9 cellular contexts compared by ENCODE assay signal in the genomic region with DNA sequence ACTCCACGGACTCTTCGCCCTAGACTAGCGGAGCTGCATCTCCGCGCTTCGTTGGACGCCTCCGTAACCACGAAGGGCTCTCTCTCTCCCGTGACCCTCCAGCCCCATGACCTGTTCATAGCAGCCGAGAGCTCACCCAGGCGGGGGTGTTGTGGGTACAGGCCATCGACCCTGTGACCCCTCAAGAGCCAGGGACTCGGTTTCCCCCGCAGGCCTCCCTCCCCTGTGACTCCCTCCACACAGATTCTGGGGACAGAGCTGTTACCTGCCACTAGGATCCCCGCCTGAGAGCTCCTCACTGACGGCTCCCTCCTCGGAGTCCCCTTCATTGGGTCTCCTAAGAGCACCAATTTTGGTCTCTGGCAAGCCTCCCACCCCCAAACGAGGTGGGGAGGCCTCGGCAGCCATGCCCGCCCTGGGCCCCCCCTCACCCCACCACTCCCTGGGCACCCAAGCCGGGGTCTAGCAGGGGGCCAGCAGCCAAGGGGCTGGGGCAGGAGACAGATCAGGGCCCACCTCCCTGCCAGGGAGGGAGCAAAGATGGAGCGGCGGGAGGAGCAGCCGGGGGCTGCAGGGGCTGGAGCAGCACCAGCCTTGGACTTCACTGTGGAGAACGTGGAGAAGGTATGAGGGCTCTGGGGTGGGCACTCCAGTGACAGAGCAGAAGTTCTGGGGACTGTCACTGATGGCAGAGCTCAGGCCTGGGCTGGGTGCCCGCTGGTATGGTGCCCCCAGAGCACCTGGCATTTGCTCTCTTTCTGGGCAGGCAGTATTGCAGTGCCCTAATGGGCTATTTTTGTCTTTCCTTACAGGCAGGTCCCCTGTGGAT. TPM values are rescaled to one million over a fixed set of nuclear protein-coding genes. Genes with fewer than 3 reads are reported as not detected.
A peak's percentile ranks its signal among the peaks of the same experiment; 100 is the strongest.
DNase-seq lines count a peak whose midpoint lies in the region; ATAC-seq, FAIRE-seq and TF ChIP-seq lines count a peak whose summit lies in the region.
"Had no signal": no experiment of that assay in that cellular context is flagged by ENCODE, and none has a peak within 500 bp of the region (broad histone marks: within the 10 kb centered on the region; RNA-seq: fewer than 3 reads in every experiment).

No MANE protein-coding gene starts in this region.

- H3K4me3 ChIP-seq in GM12875 (ENCODE audit: low read depth, low read length), result peak overlapping the region; percentile 95
- H3K4me3 ChIP-seq in HUES6 (ENCODE audit: low read depth, low read length), result peak overlapping the region; percentile 87
- peak overlapping the region; percentile 69 to 90 (median 79) for H3K4me3 ChIP-seq in HepG2 (replicated peaks in 1 of 3; ENCODE audit: insufficient read depth in 1 of 3, low read depth in 2 of 3, low read length in 3 of 3)
- peak overlapping the region; percentile 70 to 83 (median 74) for H3K4me3 ChIP-seq in transverse colon

- CTCF ChIA-PET in HepG2 (lab: Yijun Ruan, JAX; ENCODE audit: low intra/inter-chr PET ratio, low total read pairs), result interaction anchor here (0.7 kb wide), 1 partner anchor 184 kb away, joined by 3 read pairs; no protein-coding TSS in a partner anchor

- peaks cover 8% of the 10 kb centered on the region for H3K27me3 Mint-ChIP-seq in brain

- no peak for TF ChIP-seq EP300 in HepG2 (IDR thresholded peaks at IDR 0.05; ENCODE audit: low read depth in 2 of 2, low read length in 2 of 2)
- no peak for TF ChIP-seq EP300 in HepG2 (CRISPR knock-in tag; IDR thresholded peaks at IDR 0.05; ENCODE audit: borderline replicate concordance)
- TF ChIP-seq EP300 in transverse colon (IDR thresholded peaks at IDR 0.05; ENCODE audit: low read depth), result no peak

- BruUV-seq in HepG2 (replicated peaks; lab: Mats Ljungman, UMichigan), result TSS peak; percentile 61

- peaks cover 11% of the 10 kb centered on the region for H3K79me2 ChIP-seq in HepG2 (ENCODE audit: insufficient read depth, low read length)

- DNase-seq in HepG2 (ENCODE audit: low spot score) (no peak), transverse colon (no peak), ACHN (no peak), H54 (ENCODE audit: insufficient read length, low spot score) (no peak)

- no peak for TF ChIP-seq POLR2A in HepG2 (IDR thresholded peaks at IDR 0.05; ENCODE audit: insufficient read depth in 1 of 2, low read depth in 2 of 2, low read length in 2 of 2)
- no peak for TF ChIP-seq POLR2A in transverse colon (IDR thresholded peaks at IDR 0.05)
- no peak; the same call in 1 of the 2 replicates for TF ChIP-seq POLR2A in H54 (IDR thresholded peaks at IDR 0.05; ENCODE audit: low read depth, low read length)

- H3K9ac ChIP-seq in HUES6 (ENCODE audit: low read length) (peak overlapping the region; percentile 99), HepG2 (ENCODE audit: insufficient read depth, low read depth, low read length) (peak overlapping the region; percentile 94)

- POLR2A ChIA-PET in HepG2 (lab: Yijun Ruan, JAX), result interaction anchor here (0.8 to 5.0 kb wide), 8 partner anchors 8 to 184 kb away, joined by 3 to 38 read pairs (median 7); a partner anchor contains a TSS

- ATAC-seq in HepG2 (peak; percentile 11), HG02870 (IDR thresholded peaks at IDR 0.05; ENCODE audit: unreplicated experiment) (no peak)

- H3K4me1 Mint-ChIP-seq in brain, result peaks cover 68% of the 10 kb centered on the region

- FAIRE-seq in HepG2 (lab: Jason Lieb, UNC), result no peak
- FAIRE-seq in H54 (lab: Jason Lieb, UNC), result no peak

- no peak overlapping the region for H2AFZ ChIP-seq in HepG2 (ENCODE audit: low read length)

- H3K27ac Mint-ChIP-seq in brain, result peak overlapping the region; percentile 93 to 99 (median 96)

- H3K4me2 ChIP-seq in HepG2 (ENCODE audit: low read depth, low read length), result peak overlapping the region; percentile 84

- H3K9me3 ChIP-seq in HUES6 (ENCODE audit: control insufficient read depth, insufficient read depth, low read depth, low read length), result no peaks in the 10 kb centered on the region
- H3K9me3 ChIP-seq in HepG2 (ENCODE audit: low read length), result no peaks in the 10 kb centered on the region
- no peaks in the 10 kb centered on the region for H3K9me3 ChIP-seq in transverse colon

- TF ChIP-seq CTCF in GM12875 (IDR thresholded peaks at IDR 0.05; ENCODE audit: borderline replicate concordance, insufficient read depth, low read depth, low read length) (no peak), brain (conservative IDR thresholded peaks at IDR 0.05) (no peak), HepG2 (CRISPR knock-in tag; IDR thresholded peaks at IDR 0.05) (no peak), transverse colon (IDR thresholded peaks at IDR 0.05) (no peak)

- H3K4me1 ChIP-seq in HUES6 (ENCODE audit: control insufficient read depth, insufficient read depth, low read length) (peaks cover 9% of the 10 kb centered on the region), HepG2 (ENCODE audit: insufficient read depth, low read length) (peaks cover 27% of the 10 kb centered on the region), transverse colon (peaks cover 14 to 40% (median 23%) of the 10 kb centered on the region in 4 donors)

- in situ Hi-C loops in HepG2 (cut with HindIII; ENCODE audit: extremely low pct_ligation_motif_present, low pct_unique_long_range_greater_than_20kb), result no loop called here
- in situ Hi-C loops in transverse colon (cut with MboI; ENCODE audit: low pct_ligation_motif_present in 1 of 4, low pct_unique_long_range_greater_than_20kb in 1 of 4, low sequenced_read_pairs in 3 of 4), result loop anchor here in 1 of 4 donors (25.0 kb wide), 1 partner anchor 410 kb away; a partner anchor contains a TSS
- in situ Hi-C loops in ACHN (cut with HindIII; ENCODE audit: low pct_ligation_motif_present, low pct_unique_long_range_greater_than_20kb, low sequenced_read_pairs), result loop anchor here (25.0 kb wide), 1 partner anchor 185 kb away; no protein-coding TSS in a partner anchor

- TF ChIP-seq RAD21 in HepG2 (CRISPR knock-in tag; IDR thresholded peaks at IDR 0.05), result no peak

- intact Hi-C loops in HepG2 (cut with micrococcal nuclease; ENCODE audit: unreplicated experiment), result loop anchor here (1.0 to 5.0 kb wide), 2 partner anchors 22 to 240 kb away; a partner anchor contains a TSS
- intact Hi-C loops in transverse colon (cut with DNase I; ENCODE audit: low total_unique reads), result no loop called here

- 0% methylated on average over 6 of the region's 27 CpGs for WGBS in HepG2 (ENCODE audit: low lambda C conversion rate)
- 5% methylated on average over 25 of the region's 27 CpGs; no CpG with 5 or more reads in 1 of the 2 donors for WGBS in transverse colon (ENCODE audit: low coverage in 1 of 2), 2 donors

- H3K27me3 ChIP-seq in HUES6 (ENCODE audit: control insufficient read depth, insufficient read depth, low read length), result 0 out of 2 replicates have a peak, but pooled peaks cover 2% of the 10 kb centered on the region
- no peaks in the 10 kb centered on the region; a peak in 1 of 5 replicates for H3K27me3 ChIP-seq in HepG2 (ENCODE audit: control insufficient read depth in 1 of 2, insufficient read depth in 2 of 2, low read length in 2 of 2)
- H3K27me3 ChIP-seq in transverse colon, result no peaks in the 10 kb centered on the region

- H3K27ac ChIP-seq in HUES6 (ENCODE audit: low read depth, low read length) (peak overlapping the region; percentile 100; the same call in 1 of the 2 replicates), HepG2 (ENCODE audit: extremely low read length, insufficient read depth, low read length) (peak overlapping the region; percentile 93), transverse colon (peak overlapping the region; percentile 88 to 93 (median 90))

- peaks cover 9% of the 10 kb centered on the region for H3K36me3 Mint-ChIP-seq in brain

- H3K9me3 Mint-ChIP-seq in brain, result no peaks in the 10 kb centered on the region

- peak overlapping the region; percentile 90 to 97 (median 93) for H3K4me3 Mint-ChIP-seq in brain

- no peaks in the 10 kb centered on the region for H4K20me1 ChIP-seq in HepG2 (ENCODE audit: insufficient read depth, low read length)

- H3K36me3 ChIP-seq in HUES6 (ENCODE audit: control insufficient read depth, insufficient read depth, low read length) (peaks cover 12% of the 10 kb centered on the region; the same call in 1 of the 2 replicates), HepG2 (replicated peaks in 1 of 2; ENCODE audit: control insufficient read depth in 1 of 2, insufficient read depth in 2 of 2, low read length in 2 of 2) (no peaks in the 10 kb centered on the region; a peak in 1 of 5 replicates), transverse colon (no peaks in the 10 kb centered on the region)

RNA-seq across cellular contexts. Expression of a gene that starts 0.5 kb away (rescaled TPM):
- polyA plus RNA-seq in brain (ENCODE audit: insufficient read depth, low read depth, low replicate concordance) (99.2 TPM), HepG2 (2011; rRNA removed) (12.9 and 15.0 TPM in 2 replicates)
- total RNA-seq in HepG2 (2016; rRNA removed; fragmentation: Illumina TruSeq; extraction: Trizol) (14.3 and 15.6 TPM in 2 replicates), transverse colon (10 to 100 TPM; 22.7 to 64.9 (median 36.5) TPM)
- 2.4 and 3.1 TPM in 2 replicates for total RNA-seq in HepG2 (2016; cell fraction: cytosol; rRNA removed; fragmentation: Illumina TruSeq; extraction: Trizol; ENCODE audit: low read depth)
- total RNA-seq in HepG2 (2016; cell fraction: insoluble cytoplasmic fraction; rRNA removed; fragmentation: Illumina TruSeq; extraction: Trizol), result 13.4 and 14.4 TPM in 2 replicates
- total RNA-seq in HepG2 (2016; cell fraction: membrane; rRNA removed; fragmentation: Illumina TruSeq; extraction: Trizol), result 5.8 and 6.8 TPM in 2 replicates
- 15.1 and 20.1 TPM in 2 replicates for total RNA-seq in HepG2 (2016; cell fraction: nucleus; rRNA removed; fragmentation: Illumina TruSeq; extraction: Trizol)
- 11.2 and 12.8 TPM in 2 replicates for polyA plus RNA-seq in HepG2 (2011; cell fraction: cytosol; rRNA removed)
- 43.8 and 47.3 TPM in 2 replicates for polyA plus RNA-seq in HepG2 (2011; cell fraction: nucleus; rRNA removed)
- 9.7 and 11.8 TPM in 2 replicates for polyA plus RNA-seq in HepG2 (2012)
- 2.2 and 2.4 TPM in 2 replicates for polyA plus RNA-seq in HepG2 (2016; cell fraction: cytosol; fragmentation: Illumina TruSeq; extraction: Trizol; ENCODE audit: low read depth)
- polyA plus RNA-seq in HepG2 (2016; cell fraction: insoluble cytoplasmic fraction; fragmentation: Illumina TruSeq; extraction: Trizol; ENCODE audit: low read depth), result 14.5 and 14.6 TPM in 2 replicates
- polyA plus RNA-seq in HepG2 (2016; cell fraction: membrane; fragmentation: Illumina TruSeq; extraction: Trizol; ENCODE audit: low read depth), result 3.4 and 5.4 TPM in 2 replicates
- polyA plus RNA-seq in HepG2 (2016; cell fraction: nucleus; fragmentation: Illumina TruSeq; extraction: Trizol; ENCODE audit: insufficient read depth, low read depth), result 47.0 and 47.3 TPM in 2 replicates
- 37.2 and 43.4 TPM in 2 replicates for polyA minus RNA-seq in HepG2 (2011; rRNA and poly(A)+ RNA removed; ENCODE audit: low replicate concordance)
- 8.7 and 12.3 TPM in 2 replicates for polyA minus RNA-seq in HepG2 (2011; cell fraction: cytosol; rRNA and poly(A)+ RNA removed)
- polyA minus RNA-seq in HepG2 (2011; cell fraction: nucleus; rRNA and poly(A)+ RNA removed), result 9.8 and 11.1 TPM in 2 replicates

RNA-seq across cellular contexts. Expression of a gene that starts 13.7 kb away (rescaled TPM):
- 1.2 TPM for polyA plus RNA-seq in brain (ENCODE audit: insufficient read depth, low read depth, low replicate concordance)
- 0.62 TPM in 1 of 2 replicates, not detected in the other for total RNA-seq in HepG2 (2016; rRNA removed; fragmentation: Illumina TruSeq; extraction: Trizol)
- 0.40 and 0.62 TPM in 2 replicates for total RNA-seq in HepG2 (2016; cell fraction: cytosol; rRNA removed; fragmentation: Illumina TruSeq; extraction: Trizol; ENCODE audit: low read depth)
- total RNA-seq in HepG2 (2016; cell fraction: insoluble cytoplasmic fraction; rRNA removed; fragmentation: Illumina TruSeq; extraction: Trizol), result 0.24 and 0.61 TPM in 2 replicates
- 0.28 and 0.55 TPM in 2 replicates for total RNA-seq in HepG2 (2016; cell fraction: membrane; rRNA removed; fragmentation: Illumina TruSeq; extraction: Trizol)
- total RNA-seq in HepG2 (2016; cell fraction: nucleus; rRNA removed; fragmentation: Illumina TruSeq; extraction: Trizol), result 0.62 and 0.81 TPM in 2 replicates
- 0.11 and 0.21 TPM in 2 replicates for polyA plus RNA-seq in HepG2 (2011; rRNA removed)
- 0.05 and 0.07 TPM in 2 replicates for polyA plus RNA-seq in HepG2 (2011; cell fraction: cytosol; rRNA removed)
- 1.3 and 1.4 TPM in 2 replicates for polyA plus RNA-seq in HepG2 (2011; cell fraction: nucleus; rRNA removed)
- polyA plus RNA-seq in HepG2 (2012), result 0.12 and 0.28 TPM in 2 replicates
- 0.10 TPM in 2 replicates for polyA plus RNA-seq in HepG2 (2016; cell fraction: cytosol; fragmentation: Illumina TruSeq; extraction: Trizol; ENCODE audit: low read depth)
- polyA plus RNA-seq in HepG2 (2016; cell fraction: insoluble cytoplasmic fraction; fragmentation: Illumina TruSeq; extraction: Trizol; ENCODE audit: low read depth), result 0.43 TPM in 1 of 2 replicates, not detected in the other
- 0.29 and 0.33 TPM in 2 replicates for polyA plus RNA-seq in HepG2 (2016; cell fraction: membrane; fragmentation: Illumina TruSeq; extraction: Trizol; ENCODE audit: low read depth)
- 0.81 and 2.0 TPM in 2 replicates for polyA plus RNA-seq in HepG2 (2016; cell fraction: nucleus; fragmentation: Illumina TruSeq; extraction: Trizol; ENCODE audit: insufficient read depth, low read depth)
- 0.44 and 1.7 TPM in 2 replicates for polyA minus RNA-seq in HepG2 (2011; rRNA and poly(A)+ RNA removed; ENCODE audit: low replicate concordance)
- polyA minus RNA-seq in HepG2 (2011; cell fraction: cytosol; rRNA and poly(A)+ RNA removed), result not detected in 2 replicates
- 0.62 and 0.77 TPM in 2 replicates for polyA minus RNA-seq in HepG2 (2011; cell fraction: nucleus; rRNA and poly(A)+ RNA removed)
- total RNA-seq in transverse colon, result 10 to 100 TPM in 1 of 4 donors, 1 to 10 TPM in 2, under 1 TPM in 1; 0.96 to 17.5 (median 1.9) TPM
- total RNA-seq: SK-MEL-5 had no signal

RNA-seq across cellular contexts. Expression of a gene that starts 22.5 kb away (rescaled TPM):
- polyA plus RNA-seq in brain (ENCODE audit: insufficient read depth, low read depth, low replicate concordance), result 27.6 TPM
- 38.3 and 40.5 TPM in 2 replicates for total RNA-seq in HepG2 (2016; rRNA removed; fragmentation: Illumina TruSeq; extraction: Trizol)
- total RNA-seq in HepG2 (2016; cell fraction: cytosol; rRNA removed; fragmentation: Illumina TruSeq; extraction: Trizol; ENCODE audit: low read depth), result 15.2 TPM in 2 replicates
- total RNA-seq in HepG2 (2016; cell fraction: insoluble cytoplasmic fraction; rRNA removed; fragmentation: Illumina TruSeq; extraction: Trizol), result 33.0 and 37.1 TPM in 2 replicates
- total RNA-seq in HepG2 (2016; cell fraction: membrane; rRNA removed; fragmentation: Illumina TruSeq; extraction: Trizol), result 43.0 and 46.2 TPM in 2 replicates
- total RNA-seq in HepG2 (2016; cell fraction: nucleus; rRNA removed; fragmentation: Illumina TruSeq; extraction: Trizol), result 21.9 and 28.3 TPM in 2 replicates
- polyA plus RNA-seq in HepG2 (2011; rRNA removed), result 32.2 and 39.3 TPM in 2 replicates
- polyA plus RNA-seq in HepG2 (2011; cell fraction: cytosol; rRNA removed), result 29.8 and 30.1 TPM in 2 replicates
- 143 and 148 TPM in 2 replicates for polyA plus RNA-seq in HepG2 (2011; cell fraction: nucleus; rRNA removed)
- polyA plus RNA-seq in HepG2 (2012), result 16.3 and 20.7 TPM in 2 replicates
- 16.6 and 18.7 TPM in 2 replicates for polyA plus RNA-seq in HepG2 (2016; cell fraction: cytosol; fragmentation: Illumina TruSeq; extraction: Trizol; ENCODE audit: low read depth)
- 33.1 and 38.5 TPM in 2 replicates for polyA plus RNA-seq in HepG2 (2016; cell fraction: insoluble cytoplasmic fraction; fragmentation: Illumina TruSeq; extraction: Trizol; ENCODE audit: low read depth)
- 41.7 and 43.1 TPM in 2 replicates for polyA plus RNA-seq in HepG2 (2016; cell fraction: membrane; fragmentation: Illumina TruSeq; extraction: Trizol; ENCODE audit: low read depth)
- polyA plus RNA-seq in HepG2 (2016; cell fraction: nucleus; fragmentation: Illumina TruSeq; extraction: Trizol; ENCODE audit: insufficient read depth, low read depth), result 50.3 and 52.5 TPM in 2 replicates
- polyA minus RNA-seq in HepG2 (2011; rRNA and poly(A)+ RNA removed; ENCODE audit: low replicate concordance), result 71.2 and 144 TPM in 2 replicates
- 10.3 and 13.5 TPM in 2 replicates for polyA minus RNA-seq in HepG2 (2011; cell fraction: cytosol; rRNA and poly(A)+ RNA removed)
- 36.7 and 43.0 TPM in 2 replicates for polyA minus RNA-seq in HepG2 (2011; cell fraction: nucleus; rRNA and poly(A)+ RNA removed)
- 10 to 100 TPM; 13.1 to 29.4 (median 17.1) TPM for total RNA-seq in transverse colon

RNA-seq across cellular contexts. Expression of a gene that starts 27.5 kb away (rescaled TPM):
- 273 TPM for polyA plus RNA-seq in brain (ENCODE audit: insufficient read depth, low read depth, low replicate concordance)
- total RNA-seq in HepG2 (2016; rRNA removed; fragmentation: Illumina TruSeq; extraction: Trizol), result 76.4 and 161 TPM in 2 replicates
- total RNA-seq in HepG2 (2016; cell fraction: cytosol; rRNA removed; fragmentation: Illumina TruSeq; extraction: Trizol; ENCODE audit: low read depth), result 117 and 155 TPM in 2 replicates
- 83.5 and 169 TPM in 2 replicates for total RNA-seq in HepG2 (2016; cell fraction: insoluble cytoplasmic fraction; rRNA removed; fragmentation: Illumina TruSeq; extraction: Trizol)
- total RNA-seq in HepG2 (2016; cell fraction: membrane; rRNA removed; fragmentation: Illumina TruSeq; extraction: Trizol), result 125 and 145 TPM in 2 replicates
- total RNA-seq in HepG2 (2016; cell fraction: nucleus; rRNA removed; fragmentation: Illumina TruSeq; extraction: Trizol), result 134 and 145 TPM in 2 replicates
- 157 and 169 TPM in 2 replicates for polyA plus RNA-seq in HepG2 (2011; rRNA removed)
- 171 and 212 TPM in 2 replicates for polyA plus RNA-seq in HepG2 (2011; cell fraction: cytosol; rRNA removed)
- 191 and 208 TPM in 2 replicates for polyA plus RNA-seq in HepG2 (2011; cell fraction: nucleus; rRNA removed)
- polyA plus RNA-seq in HepG2 (2012), result 45.1 and 96.9 TPM in 2 replicates
- polyA plus RNA-seq in HepG2 (2016; cell fraction: cytosol; fragmentation: Illumina TruSeq; extraction: Trizol; ENCODE audit: low read depth), result 104 and 146 TPM in 2 replicates
- 64.0 and 66.5 TPM in 2 replicates for polyA plus RNA-seq in HepG2 (2016; cell fraction: insoluble cytoplasmic fraction; fragmentation: Illumina TruSeq; extraction: Trizol; ENCODE audit: low read depth)
- polyA plus RNA-seq in HepG2 (2016; cell fraction: membrane; fragmentation: Illumina TruSeq; extraction: Trizol; ENCODE audit: low read depth), result 95.1 and 113 TPM in 2 replicates
- polyA plus RNA-seq in HepG2 (2016; cell fraction: nucleus; fragmentation: Illumina TruSeq; extraction: Trizol; ENCODE audit: insufficient read depth, low read depth), result 218 and 233 TPM in 2 replicates
- polyA minus RNA-seq in HepG2 (2011; rRNA and poly(A)+ RNA removed; ENCODE audit: low replicate concordance), result 161 and 288 TPM in 2 replicates
- 33.1 and 37.3 TPM in 2 replicates for polyA minus RNA-seq in HepG2 (2011; cell fraction: cytosol; rRNA and poly(A)+ RNA removed)
- 51.0 and 60.8 TPM in 2 replicates for polyA minus RNA-seq in HepG2 (2011; cell fraction: nucleus; rRNA and poly(A)+ RNA removed)
- total RNA-seq in transverse colon, result 100 to 1,000 TPM in 2 of 4 donors, 10 to 100 TPM in 2; 29.2 to 203 (median 97.9) TPM

RNA-seq across cellular contexts. Expression of a gene that starts 31.7 kb away (rescaled TPM):
- 91.9 TPM for polyA plus RNA-seq in brain (ENCODE audit: insufficient read depth, low read depth, low replicate concordance)
- total RNA-seq in HepG2 (2016; rRNA removed; fragmentation: Illumina TruSeq; extraction: Trizol), result 56.5 and 78.0 TPM in 2 replicates
- 81.0 and 86.5 TPM in 2 replicates for total RNA-seq in HepG2 (2016; cell fraction: cytosol; rRNA removed; fragmentation: Illumina TruSeq; extraction: Trizol; ENCODE audit: low read depth)
- total RNA-seq in HepG2 (2016; cell fraction: insoluble cytoplasmic fraction; rRNA removed; fragmentation: Illumina TruSeq; extraction: Trizol), result 57.1 and 86.7 TPM in 2 replicates
- total RNA-seq in HepG2 (2016; cell fraction: membrane; rRNA removed; fragmentation: Illumina TruSeq; extraction: Trizol), result 144 and 151 TPM in 2 replicates
- total RNA-seq in HepG2 (2016; cell fraction: nucleus; rRNA removed; fragmentation: Illumina TruSeq; extraction: Trizol), result 42.0 and 49.7 TPM in 2 replicates
- 41.9 and 57.0 TPM in 2 replicates for polyA plus RNA-seq in HepG2 (2011; rRNA removed)
- polyA plus RNA-seq in HepG2 (2011; cell fraction: cytosol; rRNA removed), result 39.2 and 66.4 TPM in 2 replicates
- polyA plus RNA-seq in HepG2 (2011; cell fraction: nucleus; rRNA removed), result 53.0 and 54.3 TPM in 2 replicates
- polyA plus RNA-seq in HepG2 (2012), result 40.1 and 41.5 TPM in 2 replicates
- 96.5 and 101 TPM in 2 replicates for polyA plus RNA-seq in HepG2 (2016; cell fraction: cytosol; fragmentation: Illumina TruSeq; extraction: Trizol; ENCODE audit: low read depth)
- polyA plus RNA-seq in HepG2 (2016; cell fraction: insoluble cytoplasmic fraction; fragmentation: Illumina TruSeq; extraction: Trizol; ENCODE audit: low read depth), result 67.6 and 73.0 TPM in 2 replicates
- 132 and 145 TPM in 2 replicates for polyA plus RNA-seq in HepG2 (2016; cell fraction: membrane; fragmentation: Illumina TruSeq; extraction: Trizol; ENCODE audit: low read depth)
- 86.0 and 90.4 TPM in 2 replicates for polyA plus RNA-seq in HepG2 (2016; cell fraction: nucleus; fragmentation: Illumina TruSeq; extraction: Trizol; ENCODE audit: insufficient read depth, low read depth)
- 52.0 and 94.8 TPM in 2 replicates for polyA minus RNA-seq in HepG2 (2011; rRNA and poly(A)+ RNA removed; ENCODE audit: low replicate concordance)
- 24.3 and 27.3 TPM in 2 replicates for polyA minus RNA-seq in HepG2 (2011; cell fraction: cytosol; rRNA and poly(A)+ RNA removed)
- 13.7 and 15.8 TPM in 2 replicates for polyA minus RNA-seq in HepG2 (2011; cell fraction: nucleus; rRNA and poly(A)+ RNA removed)
- total RNA-seq in transverse colon, result 10 to 100 TPM; 16.5 to 19.5 (median 18.6) TPM
